In the genomic region with DNA sequence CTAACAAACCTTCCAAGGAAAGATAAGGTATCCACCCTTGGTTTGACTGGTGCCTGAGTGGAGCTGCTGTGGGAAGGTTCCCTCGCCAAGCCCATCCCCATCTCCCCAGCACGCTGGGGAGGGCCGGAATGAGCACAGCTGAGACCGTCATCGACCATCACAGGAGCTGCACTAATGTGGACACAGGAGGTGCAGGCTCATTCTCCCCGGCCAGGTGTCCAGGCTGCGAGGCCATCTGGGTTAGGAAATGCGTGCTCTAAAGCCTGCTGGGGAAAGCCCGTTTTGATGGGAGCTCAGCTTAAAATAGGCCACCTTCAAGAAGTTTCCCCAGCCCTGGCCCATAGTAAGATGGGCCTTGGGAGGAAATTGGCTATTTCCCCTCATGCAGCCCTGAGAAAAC, we compare ENCODE assay signal across 28 cellular contexts.
"Had no signal": no experiment of that assay in that cellular context is flagged by ENCODE, and none has a peak within 500 bp of the region (broad histone marks: within the 10 kb centered on the region; RNA-seq: fewer than 3 reads in every experiment).

No MANE protein-coding gene starts in this region.

- H3K27me3 Mint-ChIP-seq: activated naive CD8-positive, alpha-beta T cell treated with anti-CD3 and anti-CD28 coated beads, Interleukin-2, amount 50 U/mL, for 24 hours; T-cell had no signal

- H3K27me3 ChIP-seq: ascending aorta, body of pancreas had no signal

- H3K9me3 Mint-ChIP-seq: activated naive CD4-positive, alpha-beta T cell treated with anti-CD3 and anti-CD28 coated beads, Interleukin-2, amount 50 U/mL, for 72 hours; activated naive CD8-positive, alpha-beta T cell treated with anti-CD3 and anti-CD28 coated beads, Interleukin-2, amount 50 U/mL, for 24 hours; T-cell had no signal

- DNase-seq: activated CD4-positive, alpha-beta T cell treated with anti-CD3 and anti-CD28 coated beads for 4 hours; activated CD4-positive, alpha-beta T cell treated with anti-CD3 and anti-CD28 coated beads, Interleukin-2, amount 50 U/mL, for 4 hours; activated CD8-positive, alpha-beta memory T cell treated with anti-CD3 and anti-CD28 coated beads, Interleukin-2, amount 50 U/mL, for 48 hours; activated CD8-positive, alpha-beta T cell treated with anti-CD3 and anti-CD28 coated beads, Interleukin-2, amount 10 ng/mL, durations not matched to agents 7 days and 5 days; activated effector memory CD4-positive, alpha-beta T cell treated with anti-CD3 and anti-CD28 coated beads, Interleukin-2, amount 50 U/mL, for 16 hours; activated naive CD4-positive, alpha-beta T cell treated with Interleukin-2 at 50 U/mL for 16 hours; activated naive CD8-positive, alpha-beta T cell treated with anti-CD3 and anti-CD28 coated beads, Interleukin-2, amount 50 U/mL, for 24 hours; activated T-cell treated with anti-CD3 and anti-CD28 coated beads, Interleukin-2, amount 50 U/mL, for 1 hour; amniotic stem cell; body of pancreas; central memory CD4-positive, alpha-beta T cell; KG1; NCI-H1048; NCI-H146; NCI-H2029 treated with DMSO at 0.1 percent for 48 hours; NCI-H510A treated with DMSO at 0.1 percent for 48 hours; NCI-H69; NK-92 treated with Interleukin-12 subunit alpha and Interleukin-12 subunit beta, amount 100 ng/mL, for 24 hours; OCI-M1; RPMI8226; T-cell; WERI-Rb-1 had no signal

- H3K27ac Mint-ChIP-seq: activated CD8-positive, alpha-beta T cell treated with anti-CD3 and anti-CD28 coated beads, Interleukin-2, amount 10 ng/mL, durations not matched to agents 7 days and 5 days; activated naive CD8-positive, alpha-beta T cell treated with anti-CD3 and anti-CD28 coated beads, Interleukin-2, amount 50 U/mL, for 24 hours; T-cell had no signal

- H3K4me3 Mint-ChIP-seq: activated CD8-positive, alpha-beta T cell treated with anti-CD3 and anti-CD28 coated beads, Interleukin-2, amount 10 ng/mL, durations not matched to agents 7 days and 5 days; activated naive CD8-positive, alpha-beta T cell treated with anti-CD3 and anti-CD28 coated beads, Interleukin-2, amount 50 U/mL, for 24 hours; T-cell had no signal

- H3K4me1 ChIP-seq: ascending aorta had no signal

- H3K27ac ChIP-seq: ascending aorta, body of pancreas, SK-N-MC, WERI-Rb-1 had no signal

- ATAC-seq: activated CD4-positive, CD25-positive, alpha-beta regulatory T cell treated with anti-CD3 and anti-CD28 coated beads, Interleukin-2, amount 50 U/mL, for 24 hours; activated CD8-positive, alpha-beta T cell treated with anti-CD3 and anti-CD28 coated beads, Interleukin-2, amount 10 ng/mL, durations not matched to agents 7 days and 5 days; activated naive CD4-positive, alpha-beta T cell treated with anti-CD3 and anti-CD28 coated beads, Interleukin-2, amount 50 U/mL, for 72 hours; activated naive CD8-positive, alpha-beta T cell treated with anti-CD3 and anti-CD28 coated beads, Interleukin-2, amount 50 U/mL, for 24 hours; body of pancreas; Panc1; Right ventricle myocardium inferior; T-cell had no signal
